In genomic region chr16:30077656-30078055, GRCh38 we compare ENCODE assay signal across 8 cellular contexts. TPM values are rescaled to one million over a fixed set of nuclear protein-coding genes. Genes with fewer than 3 reads are reported as not detected.
DNase-seq lines count a peak whose midpoint lies in the region; ATAC-seq and TF ChIP-seq lines count a peak whose summit lies in the region.
"Had no signal": no experiment of that assay in that cellular context is flagged by ENCODE, and none has a peak within 500 bp of the region (broad histone marks: within the 10 kb centered on the region; RNA-seq: fewer than 3 reads in every experiment).

No MANE protein-coding gene starts in this region.

- H3K36me3 ChIP-seq in mammary epithelial cell (ENCODE audit: insufficient read depth, low read length) (peaks cover 15% of the 10 kb centered on the region), skeletal muscle satellite cell (ENCODE audit: insufficient read depth, low read length) (peaks cover 51% of the 10 kb centered on the region), body of pancreas (replicated peaks in 1 of 2; ENCODE audit: insufficient read depth in 1 of 2, low read depth in 2 of 2) (peaks cover 0 to 5% of the 10 kb centered on the region in 2 donors)

- 48% methylated on average over 6 of the region's 6 CpGs for WGBS in mammary epithelial cell (ENCODE audit: low coverage, missing lambda C conversion rate)
- 65 to 71% methylated on average over 6 of the region's 6 CpGs for WGBS in body of pancreas, 2 donors

- H3K9ac ChIP-seq in mammary epithelial cell (ENCODE audit: insufficient read depth, low read length), result no peak overlapping the region
- peak overlapping the region; percentile 93 for H3K9ac ChIP-seq in skeletal muscle satellite cell (ENCODE audit: low read depth, low read length)
- H3K9ac ChIP-seq: parathyroid adenoma had no signal

- in situ Hi-C loops in mammary epithelial cell (cut with MboI; ENCODE audit: low sequenced_read_pairs in 2 of 2), result loop anchor here in 1 of 2 donors (25.0 kb wide), 2 partner anchors 110 to 335 kb away; partner anchors contain the start of genes BOLA2B, CORO1A, SLX1A and SULT1A3

- peaks cover 48% of the 10 kb centered on the region for H3K36me3 Mint-ChIP-seq in activated CD8-positive, alpha-beta memory T cell treated with anti-CD3 and anti-CD28 coated beads, Interleukin-2, amount 10 ng/mL, durations not matched to agents 7 days and 5 days

- H3K4me1 ChIP-seq in mammary epithelial cell (ENCODE audit: insufficient read depth, low read length) (peaks cover 14% of the 10 kb centered on the region), skeletal muscle satellite cell (ENCODE audit: control insufficient read depth, insufficient read depth, low read length) (peaks cover 28% of the 10 kb centered on the region), body of pancreas (peaks cover 37% of the 10 kb centered on the region)

- no peak for DNase-seq in activated CD8-positive, alpha-beta memory T cell treated with anti-CD3 and anti-CD28 coated beads, Interleukin-2, amount 10 ng/mL, durations not matched to agents 7 days and 5 days
- no peak for DNase-seq in activated CD8-positive, alpha-beta memory T cell treated with anti-CD3 and anti-CD28 coated beads for 24 hours
- no peak for DNase-seq in mammary epithelial cell
- no peak for DNase-seq in body of pancreas
- DNase-seq in NCI-H82 (lab: John Stamatoyannopoulos, UW), result no peak
- DNase-seq: activated CD4-positive, alpha-beta T cell treated with anti-CD3 and anti-CD28 coated beads for 48 hours had no signal

- no peaks in the 10 kb centered on the region for H3K27me3 Mint-ChIP-seq in activated CD8-positive, alpha-beta memory T cell treated with anti-CD3 and anti-CD28 coated beads, Interleukin-2, amount 10 ng/mL, durations not matched to agents 7 days and 5 days

- no peaks in the 10 kb centered on the region for H3K9me3 Mint-ChIP-seq in activated CD8-positive, alpha-beta memory T cell treated with anti-CD3 and anti-CD28 coated beads, Interleukin-2, amount 10 ng/mL, durations not matched to agents 7 days and 5 days (ENCODE audit: low read depth)

- no peaks in the 10 kb centered on the region for H3K27me3 ChIP-seq in mammary epithelial cell (ENCODE audit: insufficient read depth, low read length)
- no peaks in the 10 kb centered on the region for H3K27me3 ChIP-seq in skeletal muscle satellite cell (ENCODE audit: control insufficient read depth, insufficient read depth, low read length)
- H3K27me3 ChIP-seq in body of pancreas, result no peaks in the 10 kb centered on the region

- H3K4me2 ChIP-seq in mammary epithelial cell (ENCODE audit: insufficient read depth, low read depth, low read length) (peak overlapping the region; percentile 91), skeletal muscle satellite cell (ENCODE audit: low read length) (peak overlapping the region; percentile 94)

- no peak for ATAC-seq in activated CD8-positive, alpha-beta memory T cell treated with anti-CD3 and anti-CD28 coated beads, Interleukin-2, amount 10 ng/mL, durations not matched to agents 7 days and 5 days
- no peak for ATAC-seq in body of pancreas

- H2AFZ ChIP-seq in mammary epithelial cell (ENCODE audit: low read depth, low read length), result no peak overlapping the region
- H2AFZ ChIP-seq: parathyroid adenoma had no signal

- no peak for TF ChIP-seq CTCF in mammary epithelial cell (conservative IDR thresholded peaks at IDR 0.05 in 1 of 2, IDR thresholded peaks at IDR 0.05 in 1 of 2; ENCODE audit: extremely low read depth in 1 of 2, insufficient read depth in 1 of 2, low read depth in 1 of 2, low read length in 2 of 2)
- no peak for TF ChIP-seq CTCF in body of pancreas (IDR thresholded peaks at IDR 0.05)

- peaks cover 64% of the 10 kb centered on the region for H3K79me2 ChIP-seq in mammary epithelial cell (ENCODE audit: insufficient read depth, low read length)

- no peak overlapping the region for H3K4me3 ChIP-seq in mammary epithelial cell (replicated peaks in 1 of 3; ENCODE audit: insufficient read depth in 1 of 3, low read depth in 2 of 3, low read length in 3 of 3)
- H3K4me3 ChIP-seq in skeletal muscle satellite cell (ENCODE audit: low read length), result peak overlapping the region; percentile 97
- H3K4me3 ChIP-seq in body of pancreas, result no peak overlapping the region

- CTCF ChIA-PET in activated CD8-positive, alpha-beta memory T cell treated with anti-CD3 and anti-CD28 coated beads, Interleukin-2, amount 10 ng/mL, durations not matched to agents 7 days and 5 days (lab: Charles Lee), result interaction anchor here (1.5 to 7.5 kb wide), 2 partner anchors 13 to 23 kb away, joined by 5 to 82 read pairs; partner anchors contain the start of gene TBX6
- CTCF ChIA-PET in mammary epithelial cell (lab: Charles Lee; ENCODE audit: low non-redundant PET), result no interaction called here

- intact Hi-C loops in mammary epithelial cell (cut with micrococcal nuclease) (loop anchor here (2.0 kb wide), 1 partner anchor 13 kb away; the partner anchor contains the start of gene TBX6), body of pancreas (cut with DNase I) (no loop called here)

- no peaks in the 10 kb centered on the region for H4K20me1 ChIP-seq in mammary epithelial cell (ENCODE audit: insufficient read depth, low read length)

- peaks cover 35% of the 10 kb centered on the region for H3K4me1 Mint-ChIP-seq in activated CD8-positive, alpha-beta memory T cell treated with anti-CD3 and anti-CD28 coated beads, Interleukin-2, amount 10 ng/mL, durations not matched to agents 7 days and 5 days

- no peak overlapping the region for H3K27ac ChIP-seq in mammary epithelial cell (ENCODE audit: insufficient read depth, low read depth, low read length)
- H3K27ac ChIP-seq in body of pancreas, result no peak overlapping the region
- H3K27ac ChIP-seq: parathyroid adenoma had no signal

- no peaks in the 10 kb centered on the region for H3K9me3 ChIP-seq in mammary epithelial cell (replicated peaks; ENCODE audit: insufficient read depth, low read length)
- no peaks in the 10 kb centered on the region for H3K9me3 ChIP-seq in skeletal muscle satellite cell (replicated peaks; ENCODE audit: low read length)
- H3K9me3 ChIP-seq in body of pancreas, result no peaks in the 10 kb centered on the region

- peak overlapping the region; percentile 85 for H3K4me3 Mint-ChIP-seq in activated CD8-positive, alpha-beta memory T cell treated with anti-CD3 and anti-CD28 coated beads, Interleukin-2, amount 10 ng/mL, durations not matched to agents 7 days and 5 days

- dilution Hi-C loops in mammary epithelial cell (cut with HindIII; ENCODE audit: low sequenced_read_pairs), result loop anchor here (5.0 kb wide), 2 partner anchors 75 to 105 kb away; partner anchors contain the start of gene TAOK2

- no TSS peak for BruUV-seq in mammary epithelial cell (replicated peaks; lab: Mats Ljungman, UMichigan)

- no peak for TF ChIP-seq POLR2A in body of pancreas (IDR thresholded peaks at IDR 0.05)

- H3K27ac Mint-ChIP-seq in activated CD8-positive, alpha-beta memory T cell treated with anti-CD3 and anti-CD28 coated beads, Interleukin-2, amount 10 ng/mL, durations not matched to agents 7 days and 5 days, result peak overlapping the region; percentile 6

RNA-seq across cellular contexts. Expression of gene PPP4C, which starts 1.9 kb away (rescaled TPM):
- total RNA-seq in activated CD8-positive, alpha-beta memory T cell treated with anti-CD3 and anti-CD28 coated beads, Interleukin-2, amount 10 ng/mL, durations not matched to agents 7 days and 5 days, result 100 to 1,000 TPM; 149 to 161 TPM
- total RNA-seq in mammary epithelial cell (100 to 1,000 TPM; 125 to 221 TPM), body of pancreas (10 to 100 TPM; 29.3 to 32.2 TPM)
- 193 TPM for polyA plus RNA-seq in mammary epithelial cell
- 303 TPM for polyA minus RNA-seq in mammary epithelial cell
- total RNA-seq in skeletal muscle satellite cell (2012; rRNA removed), result 190 and 200 TPM in 2 replicates

RNA-seq across cellular contexts. Expression of gene ALDOA, which starts 12.1 kb away (rescaled TPM):
- total RNA-seq in activated CD8-positive, alpha-beta memory T cell treated with anti-CD3 and anti-CD28 coated beads, Interleukin-2, amount 10 ng/mL, durations not matched to agents 7 days and 5 days, result 1,000 to 10,000 TPM; 1,292 to 1,318 TPM
- total RNA-seq in mammary epithelial cell (1,000 to 10,000 TPM in 1 of 2 donors, 100 to 1,000 TPM in 1; 758 to 2,329 TPM), body of pancreas (100 to 1,000 TPM; 306 to 384 TPM)
- 2,512 TPM for polyA plus RNA-seq in mammary epithelial cell
- 3,207 TPM for polyA minus RNA-seq in mammary epithelial cell
- 1,251 and 1,685 TPM in 2 replicates for total RNA-seq in skeletal muscle satellite cell (2012; rRNA removed)

RNA-seq across cellular contexts. Expression of gene TBX6, which starts 14.1 kb away (rescaled TPM):
- total RNA-seq in activated CD8-positive, alpha-beta memory T cell treated with anti-CD3 and anti-CD28 coated beads, Interleukin-2, amount 10 ng/mL, durations not matched to agents 7 days and 5 days, result 1 to 10 TPM; 2.0 to 2.9 TPM
- under 1 TPM in 1 of 2 donors, not detected in 1; 0.73 TPM for total RNA-seq in mammary epithelial cell
- 0.05 TPM for polyA plus RNA-seq in mammary epithelial cell
- polyA minus RNA-seq in mammary epithelial cell, result not detected
- total RNA-seq in skeletal muscle satellite cell (2012; rRNA removed), result under 0.01 TPM in 1 of 2 replicates, not detected in the other
- total RNA-seq in body of pancreas, result 1 to 10 TPM; 1.8 to 2.6 TPM

RNA-seq across cellular contexts. Expression of gene YPEL3, which starts 18.4 kb away (rescaled TPM):
- 10 to 100 TPM; 47.2 to 47.8 TPM for total RNA-seq in activated CD8-positive, alpha-beta memory T cell treated with anti-CD3 and anti-CD28 coated beads, Interleukin-2, amount 10 ng/mL, durations not matched to agents 7 days and 5 days
- total RNA-seq in mammary epithelial cell, result 10 to 100 TPM in 1 of 2 donors, 1 to 10 TPM in 1; 9.5 to 25.8 TPM
- polyA plus RNA-seq in mammary epithelial cell, result 16.3 TPM
- 19.2 TPM for polyA minus RNA-seq in mammary epithelial cell
- total RNA-seq in skeletal muscle satellite cell (2012; rRNA removed), result 2.8 and 3.7 TPM in 2 replicates
- total RNA-seq in body of pancreas, result 10 to 100 TPM; 28.3 to 84.8 TPM

RNA-seq across cellular contexts. Expression of gene GDPD3, which starts 35.7 kb away (rescaled TPM):
- total RNA-seq in activated CD8-positive, alpha-beta memory T cell treated with anti-CD3 and anti-CD28 coated beads, Interleukin-2, amount 10 ng/mL, durations not matched to agents 7 days and 5 days, result 10 to 100 TPM in 1 of 2 experiments, 1 to 10 TPM in 1; 8.1 to 19.5 TPM
- total RNA-seq in mammary epithelial cell, result under 1 TPM; 0.33 to 0.80 TPM
- 0.83 TPM for polyA plus RNA-seq in mammary epithelial cell
- polyA minus RNA-seq in mammary epithelial cell, result 1.6 TPM
- 1.5 and 2.6 TPM in 2 replicates for total RNA-seq in skeletal muscle satellite cell (2012; rRNA removed)
- 1 to 10 TPM in 1 of 2 donors, not detected in 1; 1.8 TPM for total RNA-seq in body of pancreas
